In genomic region chr4:85808864-85809263, GRCh38 we compare ENCODE assay signal across 25 cellular contexts.
"Had no signal": no experiment of that assay in that cellular context is flagged by ENCODE, and none has a peak within 500 bp of the region (broad histone marks: within the 10 kb centered on the region; RNA-seq: fewer than 3 reads in every experiment).

No MANE protein-coding gene starts in this region.

- H3K9me3 Mint-ChIP-seq: activated CD4-positive, alpha-beta memory T cell treated with anti-CD3 and anti-CD28 coated beads, Interleukin-2, amount 10 ng/mL, durations not matched to agents 7 days and 5 days; activated CD4-positive, alpha-beta T cell treated with anti-CD3 and anti-CD28 coated beads, Interleukin-2, amount 10 ng/mL, durations not matched to agents 24 days and 14 days; activated naive CD4-positive, alpha-beta T cell treated with anti-CD3 and anti-CD28 coated beads, Interleukin-2, amount 10 ng/mL, durations not matched to agents 7 days and 5 days; activated naive CD8-positive, alpha-beta T cell treated with anti-CD3 and anti-CD28 coated beads, Interleukin-2, amount 50 U/mL, for 24 hours; activated T-cell treated with anti-CD3 and anti-CD28 coated beads, Interleukin-2, amount 50 U/mL, for 72 hours; brain; dendritic cell treated with granulocyte-macrophage colony-stimulating factor and Interleukin-4, amounts not matched to agents 40 ng/mL and 50 ng/mL, for 4 days; natural killer cell treated with Interleukin-12 subunit alpha and Interleukin-12 subunit beta and Interleukin-15 and Interleukin-18, amount 100 ng/mL, for 72 hours had no signal

- H3K4me1 Mint-ChIP-seq: activated CD4-positive, alpha-beta memory T cell treated with anti-CD3 and anti-CD28 coated beads, Interleukin-2, amount 10 ng/mL, durations not matched to agents 7 days and 5 days; activated CD4-positive, alpha-beta T cell treated with anti-CD3 and anti-CD28 coated beads, Interleukin-2, amount 10 ng/mL, durations not matched to agents 24 days and 14 days; activated naive CD4-positive, alpha-beta T cell treated with anti-CD3 and anti-CD28 coated beads, Interleukin-2, amount 10 ng/mL, durations not matched to agents 7 days and 5 days; activated naive CD8-positive, alpha-beta T cell treated with anti-CD3 and anti-CD28 coated beads, Interleukin-2, amount 50 U/mL, for 24 hours; T-helper 17 cell had no signal

- H3K27ac Mint-ChIP-seq: activated CD4-positive, alpha-beta memory T cell treated with anti-CD3 and anti-CD28 coated beads, Interleukin-2, amount 10 ng/mL, durations not matched to agents 7 days and 5 days; activated CD4-positive, alpha-beta T cell treated with anti-CD3 and anti-CD28 coated beads, Interleukin-2, amount 10 ng/mL, durations not matched to agents 24 days and 14 days; activated naive CD4-positive, alpha-beta T cell treated with anti-CD3 and anti-CD28 coated beads, Interleukin-2, amount 10 ng/mL, durations not matched to agents 7 days and 5 days; activated naive CD8-positive, alpha-beta T cell treated with anti-CD3 and anti-CD28 coated beads, Interleukin-2, amount 50 U/mL, for 24 hours; activated T-cell treated with anti-CD3 and anti-CD28 coated beads, Interleukin-2, amount 50 U/mL, for 72 hours; dendritic cell treated with granulocyte-macrophage colony-stimulating factor and Interleukin-4, amounts not matched to agents 40 ng/mL and 50 ng/mL, for 4 days; natural killer cell treated with Interleukin-12 subunit alpha and Interleukin-12 subunit beta and Interleukin-15 and Interleukin-18, amount 100 ng/mL, for 72 hours; T-helper 17 cell had no signal

- H3K27me3 Mint-ChIP-seq: activated CD4-positive, alpha-beta memory T cell treated with anti-CD3 and anti-CD28 coated beads, Interleukin-2, amount 10 ng/mL, durations not matched to agents 7 days and 5 days; activated CD4-positive, alpha-beta T cell treated with anti-CD3 and anti-CD28 coated beads, Interleukin-2, amount 10 ng/mL, durations not matched to agents 24 days and 14 days; activated naive CD4-positive, alpha-beta T cell treated with anti-CD3 and anti-CD28 coated beads, Interleukin-2, amount 10 ng/mL, durations not matched to agents 7 days and 5 days; activated naive CD8-positive, alpha-beta T cell treated with anti-CD3 and anti-CD28 coated beads, Interleukin-2, amount 50 U/mL, for 24 hours; dendritic cell treated with granulocyte-macrophage colony-stimulating factor and Interleukin-4, amounts not matched to agents 40 ng/mL and 50 ng/mL, for 4 days; natural killer cell treated with Interleukin-12 subunit alpha and Interleukin-12 subunit beta and Interleukin-15 and Interleukin-18, amount 100 ng/mL, for 72 hours; T-helper 17 cell had no signal

- H3K27ac ChIP-seq: foreskin keratinocyte, left lung, thyroid gland, upper lobe of right lung had no signal

- H3K9me3 ChIP-seq: left lung, thyroid gland, upper lobe of right lung had no signal

- H3K27me3 ChIP-seq: foreskin keratinocyte, left lung, thyroid gland, upper lobe of right lung had no signal

- H3K4me3 Mint-ChIP-seq: activated CD4-positive, alpha-beta memory T cell treated with anti-CD3 and anti-CD28 coated beads, Interleukin-2, amount 10 ng/mL, durations not matched to agents 7 days and 5 days; activated CD4-positive, alpha-beta T cell treated with anti-CD3 and anti-CD28 coated beads, Interleukin-2, amount 10 ng/mL, durations not matched to agents 24 days and 14 days; activated naive CD4-positive, alpha-beta T cell treated with anti-CD3 and anti-CD28 coated beads, Interleukin-2, amount 10 ng/mL, durations not matched to agents 7 days and 5 days; activated naive CD8-positive, alpha-beta T cell treated with anti-CD3 and anti-CD28 coated beads, Interleukin-2, amount 50 U/mL, for 24 hours; activated T-cell treated with anti-CD3 and anti-CD28 coated beads, Interleukin-2, amount 50 U/mL, for 72 hours; brain; dendritic cell treated with granulocyte-macrophage colony-stimulating factor and Interleukin-4, amounts not matched to agents 40 ng/mL and 50 ng/mL, for 4 days; natural killer cell treated with Interleukin-12 subunit alpha and Interleukin-12 subunit beta and Interleukin-15 and Interleukin-18, amount 100 ng/mL, for 72 hours; T-helper 17 cell had no signal

- ATAC-seq: activated naive CD8-positive, alpha-beta T cell treated with anti-CD3 and anti-CD28 coated beads, Interleukin-2, amount 50 U/mL, for 24 hours; activated T-cell treated with anti-CD3 and anti-CD28 coated beads, Interleukin-2, amount 50 U/mL, for 72 hours; foreskin keratinocyte; left lung; natural killer cell treated with Interleukin-12 subunit alpha and Interleukin-12 subunit beta and Interleukin-15 and Interleukin-18, amount 100 ng/mL, for 72 hours; stimulated activated naive CD8-positive, alpha-beta T cell treated with anti-CD3 and anti-CD28 coated beads, Interleukin-15, Interleukin-2, amounts not matched to agents 100 U/mL and 50 U/mL, for 24 hours; T-helper 17 cell; upper lobe of right lung had no signal

- H3K4me1 ChIP-seq: foreskin keratinocyte, left lung, thyroid gland, upper lobe of right lung had no signal

- H3K36me3 Mint-ChIP-seq: activated naive CD4-positive, alpha-beta T cell treated with anti-CD3 and anti-CD28 coated beads, Interleukin-2, amount 10 ng/mL, durations not matched to agents 7 days and 5 days; brain; natural killer cell treated with Interleukin-12 subunit alpha and Interleukin-12 subunit beta and Interleukin-15 and Interleukin-18, amount 100 ng/mL, for 72 hours had no signal

- H3K36me3 ChIP-seq: left lung, thyroid gland, upper lobe of right lung had no signal

- H3K4me3 ChIP-seq: left lung, thyroid gland, upper lobe of right lung had no signal

- DNase-seq: activated CD4-positive, alpha-beta memory T cell treated with anti-CD3 and anti-CD28 coated beads, Interleukin-2, amount 10 ng/mL, durations not matched to agents 7 days and 5 days; activated CD4-positive, alpha-beta T cell treated with anti-CD3 and anti-CD28 coated beads, Interleukin-2, amount 10 ng/mL, durations not matched to agents 24 days and 14 days; activated CD4-positive, CD25-positive, alpha-beta regulatory T cell; activated effector memory CD4-positive, alpha-beta T cell treated with anti-CD3 and anti-CD28 coated beads, Interleukin-2, amount 50 U/mL, for 16 hours; activated naive CD4-positive, alpha-beta T cell treated with anti-CD3 and anti-CD28 coated beads, Interleukin-2, amount 10 ng/mL, durations not matched to agents 7 days and 5 days; activated naive CD8-positive, alpha-beta T cell treated with anti-CD3 and anti-CD28 coated beads, Interleukin-2, amount 50 U/mL, for 24 hours; activated T-cell treated with anti-CD3 and anti-CD28 coated beads, Interleukin-2, amount 50 U/mL, for 72 hours; anterior cingulate cortex; effector CD8-positive, alpha-beta T cell; erythroblast; foreskin keratinocyte; hippocampal formation; kidney glomerular epithelial cell; left lung; mammary epithelial cell; posterior cingulate gyrus; stimulated activated CD4-positive, alpha-beta T cell treated with anti-CD3 and anti-CD28 coated beads, Interleukin-2, amount 100 ng/mL, for 48 hours; stimulated activated naive CD8-positive, alpha-beta T cell treated with anti-CD3 and anti-CD28 coated beads, Interleukin-15, Interleukin-2, amounts not matched to agents 100 U/mL and 50 U/mL, for 24 hours; substantia nigra; T-helper 17 cell; thyroid gland; upper lobe of right lung had no signal
